14 cellular contexts compared by ENCODE assay signal in genomic region chr2:203804766-203805484, GRCh38.
DNase-seq lines count a peak whose midpoint lies in the region; ATAC-seq, FAIRE-seq and TF ChIP-seq lines count a peak whose summit lies in the region.
"Had no signal": no experiment of that assay in that cellular context is flagged by ENCODE, and none has a peak within 500 bp of the region (broad histone marks: within the 10 kb centered on the region; RNA-seq: fewer than 3 reads in every experiment).

No MANE protein-coding gene starts in this region.

- H3K4me1 Mint-ChIP-seq in activated T-cell treated with anti-CD3 and anti-CD28 coated beads, Interleukin-2, amount 50 U/mL, for 72 hours (ENCODE audit: low read depth): peaks cover 91% of the 10 kb centered on the region
- peaks cover 57 to 71% (median 64%) of the 10 kb centered on the region in 3 donors for H3K4me1 Mint-ChIP-seq in T-cell
- H3K4me1 Mint-ChIP-seq in chondrocyte (ENCODE audit: low read depth): peaks cover 83% of the 10 kb centered on the region

- DNase-seq in activated T-cell treated with anti-CD3 and anti-CD28 coated beads, Interleukin-2, amount 50 U/mL, for 72 hours: no peak
- DNase-seq in activated T-cell treated with anti-CD3 and anti-CD28 coated beads for 4 hours: no peak
- DNase-seq in T-cell: no peak
- no peak for DNase-seq in chondrocyte (ENCODE audit: low spot score)
- peak; percentile 20 for DNase-seq in small intestine
- no peak for DNase-seq in nucleus accumbens (lab: John Stamatoyannopoulos, UW)
- DNase-seq: activated gamma-delta T cell treated with Interleukin-2 at 50 U/mL for 16 hours; BE2C; NCI-H1105 treated with DMSO at 0.1 percent for 48 hours; stimulated activated CD4-positive, alpha-beta T cell treated with anti-CD3 and anti-CD28 coated beads, Interleukin-12 subunit alpha, Interleukin-12 subunit beta, amount 100 ng/mL, for 4 hours had no signal

- no peaks in the 10 kb centered on the region for H3K27me3 ChIP-seq in small intestine (ENCODE audit: control insufficient read depth in 2 of 2, insufficient read depth in 2 of 2, low read length in 2 of 2)
- H3K27me3 ChIP-seq: BE2C had no signal

- no peak overlapping the region for H3K4me3 ChIP-seq in small intestine (ENCODE audit: low read depth in 1 of 2, low read length in 2 of 2)

- peaks cover 0 to 2% of the 10 kb centered on the region in 2 donors for H3K4me1 ChIP-seq in small intestine (ENCODE audit: control insufficient read depth in 2 of 2, insufficient read depth in 1 of 2, low read depth in 1 of 2, low read length in 1 of 2)
- H3K4me1 ChIP-seq: BE2C had no signal

- POLR2A ChIA-PET in T-cell (lab: Charles Lee): interaction anchor here (0.6 to 1.2 kb wide), 3 partner anchors 39 to 438 kb away, joined by 3 to 21 read pairs (median 6); no protein-coding TSS in a partner anchor

- H3K27ac Mint-ChIP-seq in activated T-cell treated with anti-CD3 and anti-CD28 coated beads, Interleukin-2, amount 50 U/mL, for 72 hours: peak overlapping the region; percentile 34
- peak overlapping the region; percentile 83 for H3K27ac Mint-ChIP-seq in T-cell
- peak overlapping the region; percentile 94 for H3K27ac Mint-ChIP-seq in chondrocyte (ENCODE audit: unreplicated experiment)

- H3K9me3 Mint-ChIP-seq in activated T-cell treated with anti-CD3 and anti-CD28 coated beads, Interleukin-2, amount 50 U/mL, for 72 hours: peaks cover 11 to 16% of the 10 kb centered on the region in 2 donors
- H3K9me3 Mint-ChIP-seq in T-cell (peaks cover 11 to 26% (median 13%) of the 10 kb centered on the region in 3 donors), chondrocyte (ENCODE audit: low read depth) (peaks cover 20% of the 10 kb centered on the region)

- FAIRE-seq in small intestine (lab: Jason Lieb, UNC): no peak
- FAIRE-seq: endometrium, GM19239 had no signal

- ATAC-seq in activated T-cell treated with anti-CD3 and anti-CD28 coated beads, Interleukin-2, amount 50 U/mL, for 72 hours (replicated peaks in 1 of 2): no peak
- ATAC-seq in T-cell (replicated peaks in 1 of 4) (no peak), GM19351 (IDR thresholded peaks at IDR 0.05; ENCODE audit: unreplicated experiment) (no peak), GM18858 (IDR thresholded peaks at IDR 0.05; ENCODE audit: unreplicated experiment) (no peak)

- H3K27me3 Mint-ChIP-seq in activated T-cell treated with anti-CD3 and anti-CD28 coated beads, Interleukin-2, amount 50 U/mL, for 72 hours (ENCODE audit: low read depth): no peaks in the 10 kb centered on the region
- H3K27me3 Mint-ChIP-seq in T-cell (no peaks in the 10 kb centered on the region), chondrocyte (ENCODE audit: low read depth) (no peaks in the 10 kb centered on the region)

- H3K4me3 Mint-ChIP-seq in activated T-cell treated with anti-CD3 and anti-CD28 coated beads, Interleukin-2, amount 50 U/mL, for 72 hours: peak overlapping the region; percentile 49 to 66
- H3K4me3 Mint-ChIP-seq in T-cell (peak overlapping the region in 2 of 3 donors; percentile 37 to 49), chondrocyte (ENCODE audit: unreplicated experiment) (no peak overlapping the region)

- no peaks in the 10 kb centered on the region for H3K36me3 ChIP-seq in small intestine (ENCODE audit: control insufficient read depth in 2 of 2, insufficient read depth in 2 of 2, low read length in 2 of 2)
- H3K36me3 ChIP-seq: BE2C had no signal

- H3K9me3 ChIP-seq in small intestine (ENCODE audit: control insufficient read depth, low read depth): no peaks in the 10 kb centered on the region
- H3K9me3 ChIP-seq: BE2C had no signal

- CTCF ChIA-PET in T-cell (lab: Charles Lee): interaction anchor here in 1 of 2 donors (1.2 to 2.2 kb wide), 3 partner anchors 10 to 98 kb away, joined by 3 to 11 read pairs (median 6); partner anchors contain the start of gene CD28

- no peak overlapping the region for H3K27ac ChIP-seq in small intestine (ENCODE audit: low read depth in 1 of 2, low read length in 1 of 2)

- WGBS in small intestine, 3 donors: 66 to 77% (median 67%) methylated on average over 4 of the region's 4 CpGs

- TF ChIP-seq CTCF in chondrocyte (IDR thresholded peaks at IDR 0.05): no peak

- peaks cover 19 to 25% of the 10 kb centered on the region in 2 donors for H3K36me3 Mint-ChIP-seq in activated T-cell treated with anti-CD3 and anti-CD28 coated beads, Interleukin-2, amount 50 U/mL, for 72 hours (ENCODE audit: insufficient read depth in 2 of 2)
- H3K36me3 Mint-ChIP-seq in T-cell (peaks cover 7% of the 10 kb centered on the region), chondrocyte (ENCODE audit: low read depth) (peaks cover 6% of the 10 kb centered on the region)

Comparison
In these comparisons a context has a peak if more than half of its experiments do, and no peak if none do; other contexts are left out.
1. H3K27ac Mint-ChIP-seq: peak in every context shown above with its lines; median percentile 94 in chondrocyte; 83 in T-cell; 34 in activated T-cell treated with anti-CD3 and anti-CD28 coated beads, Interleukin-2, amount 50 U/mL, for 72 hours.